8 cellular contexts compared by ENCODE assay signal in the genomic region with DNA sequence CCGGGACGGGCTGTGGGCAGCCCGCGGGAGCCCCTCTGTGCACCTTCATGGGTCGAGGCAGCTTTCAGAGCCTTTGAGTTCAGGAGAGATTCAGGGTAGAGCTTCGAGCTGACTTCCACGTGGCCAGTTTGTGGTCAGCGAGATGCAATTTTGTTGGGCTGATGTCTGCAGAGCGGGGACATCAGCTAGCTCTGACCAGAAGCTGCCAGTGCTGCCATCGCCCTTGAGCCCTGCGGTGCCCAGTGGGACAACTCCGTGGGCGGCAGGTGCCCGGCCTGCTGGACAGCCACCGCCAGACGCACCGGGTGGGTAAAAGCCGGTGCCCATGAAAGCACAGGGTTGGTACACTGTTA. TPM values are rescaled to one million over a fixed set of nuclear protein-coding genes. Genes with fewer than 3 reads are reported as not detected.
A peak's percentile ranks its signal among the peaks of the same experiment; 100 is the strongest.
DNase-seq lines count a peak whose midpoint lies in the region; TF ChIP-seq lines count a peak whose summit lies in the region.

No MANE protein-coding gene starts in this region.

- H2AFZ ChIP-seq in GM23248 (0 out of 2 replicates have a peak overlapping the region, but pooled peaks have one; percentile 85), SK-N-SH (ENCODE audit: low read depth) (peak overlapping the region; percentile 79; the same call in 1 of the 2 replicates), fibroblast of lung (ENCODE audit: low read length) (no peak overlapping the region)

- H3K27me3 ChIP-seq in GM23248 (replicated peaks; ENCODE audit: insufficient read depth) (no peaks in the 10 kb centered on the region), SK-N-SH (ENCODE audit: insufficient read depth) (no peaks in the 10 kb centered on the region), fibroblast of lung (ENCODE audit: control insufficient read depth, insufficient read depth, low read length) (no peaks in the 10 kb centered on the region)

- no peak for TF ChIP-seq CTCF in Calu3 (IDR thresholded peaks at IDR 0.05; ENCODE audit: unreplicated experiment)
- TF ChIP-seq CTCF in SK-N-SH (IDR thresholded peaks at IDR 0.05) = no peak
- TF ChIP-seq CTCF in fibroblast of lung (conservative IDR thresholded peaks at IDR 0.05 in 1 of 2, IDR thresholded peaks at IDR 0.05 in 1 of 2; ENCODE audit: low read depth in 1 of 2, low read length in 2 of 2) = no peak
- no peak for TF ChIP-seq CTCF in osteocyte (IDR thresholded peaks at IDR 0.05)
- no peak for TF ChIP-seq CTCF in GM13977 (IDR thresholded peaks at IDR 0.05; ENCODE audit: extremely low read depth, insufficient read depth, missing control alignments)

- H3K27ac Mint-ChIP-seq in Calu3 (ENCODE audit: unreplicated experiment) (peak overlapping the region; percentile 81), osteocyte (ENCODE audit: unreplicated experiment) (peak overlapping the region; percentile 90)

- no peak for TF ChIP-seq EP300 in SK-N-SH (IDR thresholded peaks at IDR 0.05; ENCODE audit: borderline replicate concordance in 1 of 2, low read depth in 1 of 2, low read length in 1 of 2)

- H3K4me3 Mint-ChIP-seq in Calu3 (ENCODE audit: low read depth, unreplicated experiment) (peak overlapping the region; percentile 90), osteocyte (ENCODE audit: unreplicated experiment) (peak overlapping the region; percentile 87)

- H3K9me3 Mint-ChIP-seq in Calu3 (ENCODE audit: low read depth, unreplicated experiment) (no peaks in the 10 kb centered on the region), osteocyte (ENCODE audit: unreplicated experiment) (no peaks in the 10 kb centered on the region)

- H3K9me3 ChIP-seq in GM23248 (ENCODE audit: low read depth) (no peaks in the 10 kb centered on the region), SK-N-SH (no peaks in the 10 kb centered on the region), fibroblast of lung (ENCODE audit: control insufficient read depth, insufficient read depth, low read depth, low read length) (no peaks in the 10 kb centered on the region)

- WGBS in GM23248 (ENCODE audit: low coverage in 1 of 2, low lambda C conversion rate in 2 of 2, missing lambda C conversion rate in 2 of 2), 2 experiments = 22 to 26% methylated on average over 18 of the region's 18 CpGs
- WGBS in SK-N-SH (ENCODE audit: low lambda C conversion rate) = 0% methylated on average over 1 of the region's 18 CpGs

- POLR2A ChIA-PET in SK-N-SH (lab: Yijun Ruan, JAX) = interaction anchor here (0.9 to 1.2 kb wide), 2 partner anchors 13 to 29 kb away, joined by 3 to 4 read pairs; a partner anchor contains a TSS

- H3K9me2 ChIP-seq in GM23248 (ENCODE audit: insufficient read depth) = no peaks in the 10 kb centered on the region
- no peaks in the 10 kb centered on the region for H3K9me2 ChIP-seq in SK-N-SH

- H3K79me2 ChIP-seq in GM23248 (ENCODE audit: insufficient read depth) (peaks cover 57% of the 10 kb centered on the region), SK-N-SH (ENCODE audit: insufficient read depth) (peaks cover 54% of the 10 kb centered on the region), fibroblast of lung (ENCODE audit: control insufficient read depth, insufficient read depth, low read length) (peaks cover 46% of the 10 kb centered on the region)

- intact Hi-C loops in Calu3 (cut with micrococcal nuclease; ENCODE audit: unreplicated experiment) = no loop called here

- H3K9ac ChIP-seq in GM23248 = peak overlapping the region; percentile 93
- H3K9ac ChIP-seq in SK-N-SH = peak overlapping the region; percentile 81
- peak overlapping the region; percentile 83 for H3K9ac ChIP-seq in fibroblast of lung (ENCODE audit: insufficient read depth, low read length)

- H3K4me1 Mint-ChIP-seq in Calu3 (ENCODE audit: low read depth, unreplicated experiment) (no peaks in the 10 kb centered on the region), osteocyte (ENCODE audit: unreplicated experiment) (peaks cover 27% of the 10 kb centered on the region)

- H3K27me3 Mint-ChIP-seq in Calu3 (ENCODE audit: unreplicated experiment) = no peaks in the 10 kb centered on the region
- H3K27me3 Mint-ChIP-seq in osteocyte (ENCODE audit: unreplicated experiment) = no peaks in the 10 kb centered on the region

- in situ Hi-C loops in GM23248 (cut with MboI) = no loop called here
- in situ Hi-C loops in GM13977 (cut with MboI; ENCODE audit: low pct_unique_long_range_greater_than_20kb, low sequenced_read_pairs, unreplicated experiment) = no loop called here

- H4K20me1 ChIP-seq in GM23248 (ENCODE audit: insufficient read depth) = no peaks in the 10 kb centered on the region
- peaks cover 5% of the 10 kb centered on the region; the same call in 1 of the 2 replicates for H4K20me1 ChIP-seq in SK-N-SH (ENCODE audit: insufficient read depth)
- H4K20me1 ChIP-seq in fibroblast of lung (ENCODE audit: control insufficient read depth, extremely low read depth, insufficient read depth, low read length) = no peaks in the 10 kb centered on the region

- H3K4me2 ChIP-seq in GM23248 (ENCODE audit: unreplicated experiment) (peak overlapping the region; percentile 93), SK-N-SH (peak overlapping the region; percentile 94), fibroblast of lung (ENCODE audit: extremely low read depth, insufficient read depth, low read length) (peak overlapping the region; percentile 71)

- H3K36me3 Mint-ChIP-seq in Calu3 (ENCODE audit: insufficient read depth, unreplicated experiment) (peaks cover 38% of the 10 kb centered on the region), osteocyte (ENCODE audit: unreplicated experiment) (peaks cover 2% of the 10 kb centered on the region)

- no peak for DNase-seq in Calu3
- DNase-seq in GM23248 = peak; percentile 69
- peak; percentile 60 for DNase-seq in SK-N-SH
- DNase-seq in fibroblast of lung (ENCODE audit: low read depth in 2 of 2) = peak in 1 of 2 donors; percentile 34
- no peak for DNase-seq in osteocyte (ENCODE audit: extremely low spot score, unreplicated experiment)
- DNase-seq in stimulated activated CD4-positive, alpha-beta T cell treated with anti-CD3 and anti-CD28 coated beads, Interleukin-2, amount 100 ng/mL, for 24 hours = no peak
- DNase-seq in SW480 (ENCODE audit: low spot score) = no peak
- DNase-seq in GM13977 (ENCODE audit: low spot score) = no peak

- no peak for TF ChIP-seq RAD21 in SK-N-SH (IDR thresholded peaks at IDR 0.05; ENCODE audit: low read length)

- H3K4me3 ChIP-seq in GM23248 (peak overlapping the region; percentile 87), SK-N-SH (ENCODE audit: low read depth in 2 of 2, low read length in 1 of 2) (peak overlapping the region; percentile 86 to 90), fibroblast of lung (replicated peaks in 1 of 4; ENCODE audit: control extremely low read depth in 1 of 4, insufficient read depth in 1 of 4, low read depth in 3 of 4, low read length in 4 of 4) (peak overlapping the region; percentile 58 to 86 (median 63))

- peak overlapping the region; percentile 87 for H3K27ac ChIP-seq in GM23248
- H3K27ac ChIP-seq in SK-N-SH (ENCODE audit: low read depth in 2 of 2, low read length in 1 of 2) = peak overlapping the region in 1 of 2 experiments; percentile 15; a peak in 1 of 4 replicates
- H3K27ac ChIP-seq in fibroblast of lung (ENCODE audit: insufficient read depth, low read length) = peak overlapping the region; percentile 65

- H3F3A ChIP-seq in GM23248 (ENCODE audit: insufficient read depth) = peaks cover 9% of the 10 kb centered on the region; the same call in 1 of the 2 replicates
- H3F3A ChIP-seq in SK-N-SH (replicated peaks; ENCODE audit: insufficient read depth) = no peaks in the 10 kb centered on the region

- CTCF ChIA-PET in Calu3 (lab: Charles Lee) (interaction anchor here (0.6 to 1.5 kb wide), 3 partner anchors 15 to 25 kb away, joined by 3 to 5 read pairs (median 4); no protein-coding TSS in a partner anchor), SK-N-SH (lab: Yijun Ruan, JAX) (interaction anchor here (1.0 to 8.0 kb wide), 6 partner anchors 10 to 85 kb away, joined by 3 to 94 read pairs (median 16); no protein-coding TSS in a partner anchor)

- no TSS peak for BruUV-seq in Calu3 (replicated peaks; lab: Mats Ljungman, UMichigan)

- H3K36me3 ChIP-seq in GM23248 (ENCODE audit: low read depth) (no peaks in the 10 kb centered on the region), SK-N-SH (replicated peaks in 1 of 2; ENCODE audit: control insufficient read depth in 1 of 2, insufficient read depth in 2 of 2, low read length in 1 of 2) (no peaks in the 10 kb centered on the region), fibroblast of lung (ENCODE audit: control insufficient read depth, insufficient read depth, low read length) (peaks cover 4% of the 10 kb centered on the region)

- H3K4me1 ChIP-seq in GM23248 (ENCODE audit: insufficient read depth) (peaks cover 10% of the 10 kb centered on the region; the same call in 1 of the 2 replicates), SK-N-SH (ENCODE audit: control insufficient read depth in 1 of 2, insufficient read depth in 2 of 2, low read depth in 1 of 2, low read length in 1 of 2) (peaks cover 0 to 16% of the 10 kb centered on the region in 2 experiments; a peak in 3 of 4 replicates), fibroblast of lung (ENCODE audit: control insufficient read depth, extremely low read depth, insufficient read depth, low read length) (no peaks in the 10 kb centered on the region)

RNA-seq across cellular contexts. Expression of a gene that starts 0.7 kb away (rescaled TPM):
- 359 and 379 TPM in 2 replicates for total RNA-seq in Calu3 (2022)
- total RNA-seq in GM23248 (2014; rRNA removed; shearing (Covaris generic)) = 185 and 216 TPM in 2 replicates
- polyA plus RNA-seq in GM23248 (2016; fragmentation: Nextera tagmentation; extraction: Ambion mirVana) = 313 and 318 TPM in 2 replicates
- polyA plus RNA-seq in SK-N-SH (2012; rRNA removed) = 78.4 and 103 TPM in 2 replicates
- polyA plus RNA-seq in SK-N-SH (2012; cell fraction: cytosol; rRNA removed) = 84.3 and 95.6 TPM in 2 replicates
- polyA plus RNA-seq in SK-N-SH (2012; cell fraction: nucleus; rRNA removed) = 75.1 and 87.3 TPM in 2 replicates
- total RNA-seq in fibroblast of lung = 99.4 and 150 TPM in 2 replicates
- 136 and 189 TPM in 2 replicates for polyA plus RNA-seq in fibroblast of lung
- 195 and 256 TPM in 2 replicates for polyA plus RNA-seq in fibroblast of lung (2012)
- 106 and 171 TPM in 2 replicates for polyA minus RNA-seq in fibroblast of lung (ENCODE audit: low replicate concordance)
- total RNA-seq in osteocyte = 156 and 171 TPM in 2 replicates

RNA-seq across cellular contexts. Expression of a gene that starts 29.3 kb away (rescaled TPM):
- total RNA-seq in Calu3 (2022) = 73.8 and 83.3 TPM in 2 replicates
- total RNA-seq in GM23248 (2014; rRNA removed; shearing (Covaris generic)) = 38.3 and 45.0 TPM in 2 replicates
- 27.0 and 27.4 TPM in 2 replicates for polyA plus RNA-seq in GM23248 (2016; fragmentation: Nextera tagmentation; extraction: Ambion mirVana)
- polyA plus RNA-seq in SK-N-SH (2012; rRNA removed) = 72.9 and 86.2 TPM in 2 replicates
- polyA plus RNA-seq in SK-N-SH (2012; cell fraction: cytosol; rRNA removed) = 27.6 and 32.1 TPM in 2 replicates
- 562 and 877 TPM in 2 replicates for polyA plus RNA-seq in SK-N-SH (2012; cell fraction: nucleus; rRNA removed)
- total RNA-seq in fibroblast of lung = 19.0 and 20.3 TPM in 2 replicates
- polyA plus RNA-seq in fibroblast of lung = 13.9 and 14.7 TPM in 2 replicates
- 29.3 and 31.6 TPM in 2 replicates for polyA plus RNA-seq in fibroblast of lung (2012)
- polyA minus RNA-seq in fibroblast of lung (ENCODE audit: low replicate concordance) = 25.6 and 62.3 TPM in 2 replicates
- total RNA-seq in osteocyte = 79.1 and 84.4 TPM in 2 replicates

RNA-seq across cellular contexts. Expression of a gene that starts 41.9 kb away (rescaled TPM):
- not detected in 2 replicates for total RNA-seq in Calu3 (2022)
- 2.1 and 2.8 TPM in 2 replicates for total RNA-seq in GM23248 (2014; rRNA removed; shearing (Covaris generic))
- 3.4 and 3.9 TPM in 2 replicates for polyA plus RNA-seq in GM23248 (2016; fragmentation: Nextera tagmentation; extraction: Ambion mirVana)
- polyA plus RNA-seq in SK-N-SH (2012; rRNA removed) = 2.9 and 3.6 TPM in 2 replicates
- 2.0 and 3.0 TPM in 2 replicates for polyA plus RNA-seq in SK-N-SH (2012; cell fraction: cytosol; rRNA removed)
- polyA plus RNA-seq in SK-N-SH (2012; cell fraction: nucleus; rRNA removed) = 3.6 and 5.8 TPM in 2 replicates
- total RNA-seq in fibroblast of lung = 0.26 and 1.3 TPM in 2 replicates
- polyA plus RNA-seq in fibroblast of lung = 0.25 and 0.71 TPM in 2 replicates
- polyA plus RNA-seq in fibroblast of lung (2012) = 5.1 and 18.3 TPM in 2 replicates
- polyA minus RNA-seq in fibroblast of lung (ENCODE audit: low replicate concordance) = 0.47 and 0.93 TPM in 2 replicates
- 0.21 and 0.27 TPM in 2 replicates for total RNA-seq in osteocyte

RNA-seq across cellular contexts. Expression of a gene that starts 42.0 kb away (rescaled TPM):
- total RNA-seq in Calu3 (2022) (212 and 213 TPM in 2 replicates), fibroblast of lung (24.1 and 54.2 TPM in 2 replicates), osteocyte (32.4 and 39.3 TPM in 2 replicates)
- total RNA-seq in GM23248 (2014; rRNA removed; shearing (Covaris generic)) = 58.3 and 59.7 TPM in 2 replicates
- polyA plus RNA-seq in GM23248 (2016; fragmentation: Nextera tagmentation; extraction: Ambion mirVana) (46.4 and 48.2 TPM in 2 replicates), SK-N-SH (2012; rRNA removed) (0.67 and 0.74 TPM in 2 replicates), fibroblast of lung (17.0 and 18.4 TPM in 2 replicates)
- 0.42 and 0.52 TPM in 2 replicates for polyA plus RNA-seq in SK-N-SH (2012; cell fraction: cytosol; rRNA removed)
- polyA plus RNA-seq in SK-N-SH (2012; cell fraction: nucleus; rRNA removed) = 3.7 and 4.3 TPM in 2 replicates
- polyA plus RNA-seq in fibroblast of lung (2012) = 30.2 and 33.3 TPM in 2 replicates
- polyA minus RNA-seq in fibroblast of lung (ENCODE audit: low replicate concordance) = 19.8 and 33.2 TPM in 2 replicates

RNA-seq across cellular contexts. Expression of a gene that starts 50.1 kb away (rescaled TPM):
- 44.5 and 53.6 TPM in 2 replicates for total RNA-seq in Calu3 (2022)
- 10.5 and 13.9 TPM in 2 replicates for total RNA-seq in GM23248 (2014; rRNA removed; shearing (Covaris generic))
- polyA plus RNA-seq in GM23248 (2016; fragmentation: Nextera tagmentation; extraction: Ambion mirVana) = 18.7 and 19.4 TPM in 2 replicates
- 40.2 and 50.9 TPM in 2 replicates for polyA plus RNA-seq in SK-N-SH (2012; rRNA removed)
- 20.4 and 33.0 TPM in 2 replicates for polyA plus RNA-seq in SK-N-SH (2012; cell fraction: cytosol; rRNA removed)
- polyA plus RNA-seq in SK-N-SH (2012; cell fraction: nucleus; rRNA removed) = 136 and 178 TPM in 2 replicates
- total RNA-seq in fibroblast of lung = 8.0 and 9.9 TPM in 2 replicates
- 10.4 and 19.9 TPM in 2 replicates for polyA plus RNA-seq in fibroblast of lung
- 13.7 and 28.7 TPM in 2 replicates for polyA plus RNA-seq in fibroblast of lung (2012)
- polyA minus RNA-seq in fibroblast of lung (ENCODE audit: low replicate concordance) = 13.5 and 24.9 TPM in 2 replicates
- total RNA-seq in osteocyte = 18.7 and 19.7 TPM in 2 replicates

Comparison
In these comparisons a context has a peak if more than half of its experiments do, and no peak if none do; other contexts are left out.
1. DNase-seq: peak in GM23248 (single experiment) and SK-N-SH (single experiment); none in Calu3 (single experiment), osteocyte (single experiment), stimulated activated CD4-positive, alpha-beta T cell treated with anti-CD3 and anti-CD28 coated beads, Interleukin-2, amount 100 ng/mL, for 24 hours (0 of 2), SW480 (single experiment) and GM13977 (single experiment).
2. Peak in every context shown above with its lines, with median percentiles within 50 percentile points of each other: H3K4me2 ChIP-seq, H3K4me3 ChIP-seq and H3K9ac ChIP-seq.